17 cellular contexts compared by ENCODE assay signal in genomic region chr9:99419099-99419498, GRCh38.
A peak's percentile ranks its signal among the peaks of the same experiment; 100 is the strongest.
DNase-seq lines count a peak whose midpoint lies in the region; ATAC-seq and TF ChIP-seq lines count a peak whose summit lies in the region.
"Had no signal": no experiment of that assay in that cellular context is flagged by ENCODE, and none has a peak within 500 bp of the region (broad histone marks: within the 10 kb centered on the region; RNA-seq: fewer than 3 reads in every experiment).

No MANE protein-coding gene starts in this region.

- POLR2A ChIA-PET in HEK293 (lab: Yijun Ruan, JAX), result no interaction called here

- TF ChIP-seq EP300 in tibial nerve (IDR thresholded peaks at IDR 0.05), result no peak

- WGBS in tibial nerve, 2 donors, result 69 to 74% methylated on average over 4 of the region's 4 CpGs

- TF ChIP-seq CTCF in AG09309 (IDR thresholded peaks at IDR 0.05; ENCODE audit: control insufficient read depth, insufficient read depth, low read depth, low read length, missing control alignments) (no peak), HEK293 (tag by site-specific recombination; IDR thresholded peaks at IDR 0.05) (no peak), fibroblast of pulmonary artery (IDR thresholded peaks at IDR 0.05; ENCODE audit: low read length, missing control alignments) (no peak), tibial nerve (IDR thresholded peaks at IDR 0.05) (no peak)

- H3K4me1 ChIP-seq in HEK293 (ENCODE audit: control insufficient read depth, insufficient read depth, low read length), result no peaks in the 10 kb centered on the region
- H3K4me1 ChIP-seq in tibial nerve, result no peaks in the 10 kb centered on the region

- no peak for ATAC-seq in HG03095 (IDR thresholded peaks at IDR 0.05; ENCODE audit: unreplicated experiment)
- ATAC-seq: gastrocnemius medialis, left lobe of liver had no signal

- CTCF ChIA-PET in HEK293 (lab: Yijun Ruan, JAX), result interaction anchor here (1.5 kb wide), 1 partner anchor 19 kb away, joined by 3 read pairs; no protein-coding TSS in a partner anchor

- TF ChIP-seq POLR2A in tibial nerve (IDR thresholded peaks at IDR 0.05), result no peak

- no peak overlapping the region for H3K27ac ChIP-seq in HEK293 (ENCODE audit: extremely low read depth, low read depth, low read length)
- H3K27ac ChIP-seq in tibial nerve, result no peak overlapping the region
- H3K27ac ChIP-seq: gastrocnemius medialis had no signal

- H3K9me3 ChIP-seq in HEK293 (ENCODE audit: control insufficient read depth, insufficient read depth, low read depth, low read length) (no peaks in the 10 kb centered on the region), tibial nerve (no peaks in the 10 kb centered on the region)
- H3K9me3 ChIP-seq: gastrocnemius medialis had no signal

- DNase-seq in AG09309 (ENCODE audit: low read depth) (peak; percentile 11), RPMI7951 (ENCODE audit: low read depth) (peak; percentile 32), fibroblast of pulmonary artery (ENCODE audit: low read depth) (peak; percentile 13), tibial nerve (ENCODE audit: low spot score in 2 of 2) (no peak)
- no peak for DNase-seq in stimulated activated CD4-positive, alpha-beta T cell treated with anti-CD3 and anti-CD28 coated beads, Interleukin-4, amount 100 ng/mL, for 24 hours
- no peak for DNase-seq in stimulated activated CD4-positive, alpha-beta T cell treated with anti-CD3 and anti-CD28 coated beads, Interleukin-1b, Interleukin-23, amount 100 ng/mL, for 48 hours
- DNase-seq: activated CD4-positive, alpha-beta T cell treated with anti-CD3 and anti-CD28 coated beads for 1 hour; activated effector memory CD4-positive, alpha-beta T cell treated with anti-CD3 and anti-CD28 coated beads, Interleukin-2, amount 50 U/mL, for 16 hours; COR-L47; endodermal cell; gastrocnemius medialis; MM.1S; nucleus accumbens; T1000 had no signal

- no peaks in the 10 kb centered on the region for H3K27me3 ChIP-seq in tibial nerve
- H3K27me3 ChIP-seq: gastrocnemius medialis had no signal

- H3K36me3 ChIP-seq in HEK293 (ENCODE audit: control insufficient read depth in 2 of 2, insufficient read depth in 1 of 2, low read length in 2 of 2) (no peaks in the 10 kb centered on the region), tibial nerve (no peaks in the 10 kb centered on the region)
- H3K36me3 ChIP-seq: gastrocnemius medialis had no signal

- no peak overlapping the region for H3K4me3 ChIP-seq in AG09309 (ENCODE audit: control insufficient read depth, low read depth, low read length)
- no peak overlapping the region for H3K4me3 ChIP-seq in HEK293 (ENCODE audit: low read depth, low read length)
- H3K4me3 ChIP-seq in fibroblast of pulmonary artery (replicated peaks; ENCODE audit: low read depth, low read length), result no peak overlapping the region
- no peak overlapping the region for H3K4me3 ChIP-seq in tibial nerve
- H3K4me3 ChIP-seq: gastrocnemius medialis had no signal

TF ChIP-seq in HEK293, 187 proteins besides CTCF, POLR2A, EP300 and RAD21:
- TF ChIP-seq ZNF837 (tag by site-specific recombination; IDR thresholded peaks at IDR 0.05), result no peak
- TF ChIP-seq SALL2 (tag by site-specific recombination; IDR thresholded peaks at IDR 0.05; ENCODE audit: borderline replicate concordance), result no peak
- peak; percentile 41; the same call in 1 of the 2 replicates for TF ChIP-seq ZNF518A (tag by site-specific recombination; conservative IDR thresholded peaks at IDR 0.05; ENCODE audit: low read depth)
- no peak for TF ChIP-seq ZNF174 (tag by site-specific recombination; IDR thresholded peaks at IDR 0.05)
TF ChIP-seq in HEK293: peak in this region for 1.

Comparison
In these comparisons a context has a peak if more than half of its experiments do, and no peak if none do; other contexts are left out.
1. DNase-seq: peak in AG09309 (single experiment), RPMI7951 (single experiment) and fibroblast of pulmonary artery (single experiment); none in tibial nerve (0 of 2), stimulated activated CD4-positive, alpha-beta T cell treated with anti-CD3 and anti-CD28 coated beads, Interleukin-4, amount 100 ng/mL, for 24 hours (single experiment) and stimulated activated CD4-positive, alpha-beta T cell treated with anti-CD3 and anti-CD28 coated beads, Interleukin-1b, Interleukin-23, amount 100 ng/mL, for 48 hours (single experiment).